Comparison of ENCODE assay signal across 8 cellular contexts in genomic region chr5:57172466-57172961, GRCh38. TPM values are rescaled to one million over a fixed set of nuclear protein-coding genes. Genes with fewer than 3 reads are reported as not detected.
DNase-seq lines count a peak whose midpoint lies in the region; ATAC-seq, FAIRE-seq and TF ChIP-seq lines count a peak whose summit lies in the region.

No MANE protein-coding gene starts in this region.

- 1 to 2% methylated on average over 12 of the region's 12 CpGs for WGBS in pancreas, 2 donors

- H3K27ac Mint-ChIP-seq in CD4-positive, CD25-positive, alpha-beta regulatory T cell = peak overlapping the region; percentile 99

- ATAC-seq in CD4-positive, CD25-positive, alpha-beta regulatory T cell (ENCODE audit: low read depth in 2 of 2) = no peak
- ATAC-seq in pancreas (no peak), sciatic nerve (no peak), HG03457 (IDR thresholded peaks at IDR 0.05; ENCODE audit: unreplicated experiment) (no peak)

- H3K36me3 Mint-ChIP-seq in CD4-positive, CD25-positive, alpha-beta regulatory T cell = peaks cover 10% of the 10 kb centered on the region

- H3K27me3 Mint-ChIP-seq in CD4-positive, CD25-positive, alpha-beta regulatory T cell = peaks cover 6% of the 10 kb centered on the region

- no peaks in the 10 kb centered on the region for H3K9me3 ChIP-seq in CD4-positive, CD25-positive, alpha-beta regulatory T cell (ENCODE audit: control insufficient read depth in 2 of 2, low read length in 2 of 2)
- no peaks in the 10 kb centered on the region for H3K9me3 ChIP-seq in pancreas

- H3K4me1 ChIP-seq in CD4-positive, CD25-positive, alpha-beta regulatory T cell (ENCODE audit: control insufficient read depth, insufficient read depth, low read length, poor library complexity, severe bottlenecking) = peaks cover 30% of the 10 kb centered on the region
- peaks cover 0 to 12% (median 0%) of the 10 kb centered on the region in 3 donors for H3K4me1 ChIP-seq in pancreas

- no peaks in the 10 kb centered on the region for H3K27me3 ChIP-seq in CD4-positive, CD25-positive, alpha-beta regulatory T cell (ENCODE audit: control insufficient read depth, insufficient read depth, low read length)
- H3K27me3 ChIP-seq in pancreas = no peaks in the 10 kb centered on the region

- CTCF ChIA-PET in GM10248 (lab: Yijun Ruan, JAX) = interaction anchor here (1.5 to 1.9 kb wide), 2 partner anchors 18 to 46 kb away, joined by 3 to 8 read pairs; no protein-coding TSS in a partner anchor

- no peak for FAIRE-seq in pancreas (lab: Jason Lieb, UNC)

- H3K4me3 ChIP-seq in CD4-positive, CD25-positive, alpha-beta regulatory T cell (ENCODE audit: low read depth, low read length) = peak overlapping the region; percentile 92
- H3K4me3 ChIP-seq in WI38 (ENCODE audit: low read depth, low read length) (peak overlapping the region; percentile 97), pancreas (peak overlapping the region; percentile 36 to 95 (median 71))

- H3K4me1 Mint-ChIP-seq in CD4-positive, CD25-positive, alpha-beta regulatory T cell = peaks cover 9 to 27% (median 19%) of the 10 kb centered on the region in 4 donors

- peak in 2 of 3 donors; percentile 6 to 55 for DNase-seq in CD4-positive, CD25-positive, alpha-beta regulatory T cell
- DNase-seq in HT-29 (ENCODE audit: low spot score) (peak; percentile 58), fibroblast of gingiva (ENCODE audit: low read depth) (peak; percentile 21), pancreas (no peak), GM10248 (ENCODE audit: extremely low spot score) (no peak), sciatic nerve (ENCODE audit: low spot score) (no peak)

- peaks cover under 1% of the 10 kb centered on the region for H3K36me3 ChIP-seq in CD4-positive, CD25-positive, alpha-beta regulatory T cell (ENCODE audit: control insufficient read depth, insufficient read depth, low read length)
- no peaks in the 10 kb centered on the region for H3K36me3 ChIP-seq in pancreas

- peaks cover 0 to 1% (median 0%) of the 10 kb centered on the region in 7 donors for H3K9me3 Mint-ChIP-seq in CD4-positive, CD25-positive, alpha-beta regulatory T cell

- intact Hi-C loops in pancreas (cut with DNase I) (no loop called here), sciatic nerve (cut with DNase I) (no loop called here)

- H3K27ac ChIP-seq in CD4-positive, CD25-positive, alpha-beta regulatory T cell (ENCODE audit: insufficient read depth, low read length, poor library complexity, severe bottlenecking) = peak overlapping the region; percentile 100
- H3K27ac ChIP-seq in pancreas = peak overlapping the region; percentile 94 to 100 (median 96)

- no peak for TF ChIP-seq CTCF in WI38 (IDR thresholded peaks at IDR 0.05; ENCODE audit: low read depth, low read length)
- no peak for TF ChIP-seq CTCF in pancreas (IDR thresholded peaks at IDR 0.05)
- TF ChIP-seq CTCF in GM10248 (IDR thresholded peaks at IDR 0.05; ENCODE audit: control extremely low read depth, extremely low read depth, low read depth, missing control alignments) = no peak

- POLR2A ChIA-PET in GM10248 (lab: Yijun Ruan, JAX) = interaction anchor here (0.7 to 1.4 kb wide), 2 partner anchors 12 to 263 kb away, joined by 3 to 5 read pairs; partner anchors contain the start of gene SETD9

- peak overlapping the region; percentile 92 to 99 (median 96) for H3K4me3 Mint-ChIP-seq in CD4-positive, CD25-positive, alpha-beta regulatory T cell

RNA-seq across cellular contexts. Expression of gene GPBP1, which starts 1.3 kb away (rescaled TPM):
- 171 TPM for total RNA-seq in CD4-positive, CD25-positive, alpha-beta regulatory T cell
- polyA plus RNA-seq in CD4-positive, CD25-positive, alpha-beta regulatory T cell = 100 to 1,000 TPM in 1 of 4 donors, 10 to 100 TPM in 3; 88.8 to 108 (median 98.2) TPM
- total RNA-seq in HT-29 (2014; rRNA removed; shearing (Covaris generic)) = 28.9 and 29.3 TPM in 2 replicates
- total RNA-seq in pancreas (10 to 100 TPM; 23.4 to 44.9 (median 26.1) TPM), sciatic nerve (102 TPM)
- polyA plus RNA-seq in pancreas = 10 to 100 TPM; 32.6 to 54.0 TPM

Comparison
In these comparisons a context has a peak if more than half of its experiments do, and no peak if none do; other contexts are left out.
1. DNase-seq: peak in CD4-positive, CD25-positive, alpha-beta regulatory T cell (2 of 3), HT-29 (single experiment) and fibroblast of gingiva (single experiment); none in pancreas (0 of 6), GM10248 (single experiment) and sciatic nerve (single experiment).
2. Peak in every context shown above with its lines, with median percentiles within 50 percentile points of each other: H3K4me3 ChIP-seq.